ENCODE assay signal across 29 cellular contexts in the genomic region with DNA sequence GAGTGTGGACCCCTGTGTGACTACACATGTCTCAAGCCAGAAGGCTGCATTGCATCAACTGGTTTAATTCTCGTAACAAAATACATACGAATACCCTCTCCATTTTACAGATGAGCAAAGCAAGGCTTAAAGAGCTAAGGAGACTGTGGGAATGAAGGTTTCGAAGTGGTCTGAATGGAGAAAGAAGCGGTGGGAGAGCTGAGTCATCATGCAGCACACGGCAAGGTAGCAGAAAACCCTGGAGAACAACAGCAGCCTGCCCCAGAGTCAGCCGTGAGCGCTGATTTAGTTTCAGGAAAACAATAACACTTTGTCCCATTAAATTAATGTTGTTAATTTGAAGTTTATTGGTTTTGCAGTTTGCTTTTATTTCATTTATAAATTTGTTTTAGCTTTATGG.
"Had no signal": no experiment of that assay in that cellular context is flagged by ENCODE, and none has a peak within 500 bp of the region (broad histone marks: within the 10 kb centered on the region; RNA-seq: fewer than 3 reads in every experiment).

No MANE protein-coding gene starts in this region.

- ATAC-seq: left colon; left lung; lower lobe of right lung; mucosa of descending colon; naive thymus-derived CD4-positive, alpha-beta T cell; natural killer cell treated with Interleukin-12 subunit alpha and Interleukin-12 subunit beta and Interleukin-15 and Interleukin-18, amount 100 ng/mL, for 72 hours; right cardiac atrium; sciatic nerve; stimulated activated naive B cell treated with anti-CD40 and anti-IgM and Interleukin-4, amounts not matched to agents 10 μg/mL and 1 μg/mL and 100 μg/mL, for 72 hours; stimulated activated naive CD8-positive, alpha-beta T cell treated with anti-CD3 and anti-CD28 coated beads, Interleukin-15, Interleukin-2, amounts not matched to agents 100 U/mL and 50 U/mL, for 24 hours had no signal

- H3K4me3 ChIP-seq: left lung, lower lobe of right lung, mucosa of descending colon, ovary, skin epidermis, stomach, testis, thyroid gland, transverse colon, upper lobe of left lung, vagina had no signal

- DNase-seq: hypothalamus; immature natural killer cell; kidney; left colon; left lung; lower lobe of right lung; mammary epithelial cell; midbrain; mucosa of descending colon; naive thymus-derived CD4-positive, alpha-beta T cell; ovary; retina; right cardiac atrium; stimulated activated CD4-positive, alpha-beta T cell treated with anti-CD3 and anti-CD28 coated beads, Interleukin-12 subunit alpha, Interleukin-12 subunit beta, amount 100 ng/mL, for 4 hours; stimulated activated CD4-positive, alpha-beta T cell treated with anti-CD3 and anti-CD28 coated beads, Interleukin-15, amount 100 ng/mL, for 24 hours; stimulated activated CD4-positive, alpha-beta T cell treated with anti-CD3 and anti-CD28 coated beads, Interleukin-2, amount 100 ng/mL, for 24 hours; stimulated activated CD4-positive, alpha-beta T cell treated with anti-CD3 and anti-CD28 coated beads, Interleukin-4, amount 100 ng/mL, for 1 hour; stimulated activated naive B cell treated with anti-CD40 and anti-IgM and Interleukin-4, amounts not matched to agents 10 μg/mL and 1 μg/mL and 100 μg/mL, for 72 hours; stimulated activated naive CD8-positive, alpha-beta T cell treated with anti-CD3 and anti-CD28 coated beads, Interleukin-15, Interleukin-2, amounts not matched to agents 100 U/mL and 50 U/mL, for 24 hours; stomach; testis; thyroid gland; transverse colon; upper lobe of left lung had no signal

- H3K36me3 ChIP-seq: left lung, lower lobe of right lung, ovary, stomach, thyroid gland, transverse colon, upper lobe of left lung, vagina had no signal

- H3K4me1 ChIP-seq: left lung, lower lobe of right lung, stomach, testis, thyroid gland, transverse colon, vagina had no signal

- FAIRE-seq: islet of Langerhans, kidney had no signal

- H3K27ac ChIP-seq: left lung, lower lobe of right lung, ovary, stomach, testis, thyroid gland, transverse colon, upper lobe of left lung, vagina had no signal

- H3K9me3 ChIP-seq: left lung, lower lobe of right lung, mucosa of descending colon, ovary, stomach, testis, thyroid gland, transverse colon, upper lobe of left lung, vagina had no signal

- H3K27me3 ChIP-seq: left lung, ovary, stomach, testis, thyroid gland, transverse colon, upper lobe of left lung, vagina had no signal
